1 cellular context compared by ENCODE assay signal in genomic region chr14:22314183-22314820, GRCh38.
TF ChIP-seq lines count a peak whose summit lies in the region.

No MANE protein-coding gene starts in this region.

TF ChIP-seq in HepG2, 621 proteins besides CTCF, POLR2A, EP300 and RAD21 (continued from another document):
- TF ChIP-seq, protein P1, sequence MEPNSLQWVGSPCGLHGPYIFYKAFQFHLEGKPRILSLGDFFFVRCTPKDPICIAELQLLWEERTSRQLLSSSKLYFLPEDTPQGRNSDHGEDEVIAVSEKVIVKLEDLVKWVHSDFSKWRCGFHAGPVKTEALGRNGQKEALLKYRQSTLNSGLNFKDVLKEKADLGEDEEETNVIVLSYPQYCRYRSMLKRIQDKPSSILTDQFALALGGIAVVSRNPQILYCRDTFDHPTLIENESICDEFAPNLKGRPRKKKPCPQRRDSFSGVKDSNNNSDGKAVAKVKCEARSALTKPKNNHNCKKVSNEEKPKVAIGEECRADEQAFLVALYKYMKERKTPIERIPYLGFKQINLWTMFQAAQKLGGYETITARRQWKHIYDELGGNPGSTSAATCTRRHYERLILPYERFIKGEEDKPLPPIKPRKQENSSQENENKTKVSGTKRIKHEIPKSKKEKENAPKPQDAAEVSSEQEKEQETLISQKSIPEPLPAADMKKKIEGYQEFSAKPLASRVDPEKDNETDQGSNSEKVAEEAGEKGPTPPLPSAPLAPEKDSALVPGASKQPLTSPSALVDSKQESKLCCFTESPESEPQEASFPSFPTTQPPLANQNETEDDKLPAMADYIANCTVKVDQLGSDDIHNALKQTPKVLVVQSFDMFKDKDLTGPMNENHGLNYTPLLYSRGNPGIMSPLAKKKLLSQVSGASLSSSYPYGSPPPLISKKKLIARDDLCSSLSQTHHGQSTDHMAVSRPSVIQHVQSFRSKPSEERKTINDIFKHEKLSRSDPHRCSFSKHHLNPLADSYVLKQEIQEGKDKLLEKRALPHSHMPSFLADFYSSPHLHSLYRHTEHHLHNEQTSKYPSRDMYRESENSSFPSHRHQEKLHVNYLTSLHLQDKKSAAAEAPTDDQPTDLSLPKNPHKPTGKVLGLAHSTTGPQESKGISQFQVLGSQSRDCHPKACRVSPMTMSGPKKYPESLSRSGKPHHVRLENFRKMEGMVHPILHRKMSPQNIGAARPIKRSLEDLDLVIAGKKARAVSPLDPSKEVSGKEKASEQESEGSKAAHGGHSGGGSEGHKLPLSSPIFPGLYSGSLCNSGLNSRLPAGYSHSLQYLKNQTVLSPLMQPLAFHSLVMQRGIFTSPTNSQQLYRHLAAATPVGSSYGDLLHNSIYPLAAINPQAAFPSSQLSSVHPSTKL (CRISPR knock-in tag; IDR thresholded peaks at IDR 0.05): 0 out of 2 replicates have a peak, but pooled peaks have one; percentile 23
- TF ChIP-seq SMC3 (IDR thresholded peaks at IDR 0.05; ENCODE audit: low read length) (peak; percentile 70), ZNF12 (CRISPR knock-in tag; IDR thresholded peaks at IDR 0.05) (0 out of 2 replicates have a peak, but pooled peaks have one; percentile 13), ZNF615 (CRISPR knock-in tag; IDR thresholded peaks at IDR 0.05; ENCODE audit: borderline replicate concordance) (no peak), RELA (CRISPR knock-in tag; IDR thresholded peaks at IDR 0.05) (no peak), ZBTB25 (CRISPR knock-in tag; IDR thresholded peaks at IDR 0.05) (peak; percentile 31; the same call in 1 of the 2 replicates), ZNF780A (CRISPR knock-in tag; IDR thresholded peaks at IDR 0.05) (0 out of 2 replicates have a peak, but pooled peaks have one; percentile 35), IRF2 (CRISPR knock-in tag; IDR thresholded peaks at IDR 0.05) (0 out of 2 replicates have a peak, but pooled peaks have one; percentile 35), MIXL1 (CRISPR knock-in tag; IDR thresholded peaks at IDR 0.05) (peak; percentile 96), CREB1 (IDR thresholded peaks at IDR 0.05) (peak; percentile 71), CREB1 (CRISPR knock-in tag; IDR thresholded peaks at IDR 0.05) (no peak; the same call in 1 of the 2 replicates)
- TF ChIP-seq, protein P2, sequence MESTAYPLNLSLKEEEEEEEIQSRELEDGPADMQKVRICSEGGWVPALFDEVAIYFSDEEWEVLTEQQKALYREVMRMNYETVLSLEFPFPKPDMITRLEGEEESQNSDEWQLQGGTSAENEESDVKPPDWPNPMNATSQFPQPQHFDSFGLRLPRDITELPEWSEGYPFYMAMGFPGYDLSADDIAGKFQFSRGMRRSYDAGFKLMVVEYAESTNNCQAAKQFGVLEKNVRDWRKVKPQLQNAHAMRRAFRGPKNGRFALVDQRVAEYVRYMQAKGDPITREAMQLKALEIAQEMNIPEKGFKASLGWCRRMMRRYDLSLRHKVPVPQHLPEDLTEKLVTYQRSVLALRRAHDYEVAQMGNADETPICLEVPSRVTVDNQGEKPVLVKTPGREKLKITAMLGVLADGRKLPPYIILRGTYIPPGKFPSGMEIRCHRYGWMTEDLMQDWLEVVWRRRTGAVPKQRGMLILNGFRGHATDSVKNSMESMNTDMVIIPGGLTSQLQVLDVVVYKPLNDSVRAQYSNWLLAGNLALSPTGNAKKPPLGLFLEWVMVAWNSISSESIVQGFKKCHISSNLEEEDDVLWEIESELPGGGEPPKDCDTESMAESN (CRISPR knock-in tag; conservative IDR thresholded peaks at IDR 0.05): no peak
